13 cellular contexts compared by ENCODE assay signal in the genomic region with DNA sequence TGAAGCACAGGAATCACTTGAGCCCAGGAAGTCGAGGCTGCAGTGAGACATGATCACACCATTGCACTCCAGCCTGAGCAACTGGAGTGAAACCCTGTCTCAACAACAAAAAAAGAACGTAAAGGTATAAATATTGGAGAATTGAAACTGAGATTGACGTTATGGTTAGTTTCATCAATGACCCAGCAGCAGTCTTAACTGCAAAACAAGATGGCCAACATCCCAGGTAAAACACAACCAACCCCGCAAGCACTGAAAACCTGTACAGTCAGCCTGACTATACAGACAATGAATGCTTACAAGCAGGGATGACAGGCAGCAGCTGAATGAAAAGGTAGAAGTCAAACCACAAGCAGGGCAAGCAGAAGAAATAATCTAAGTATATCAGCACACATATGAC. TPM values are rescaled to one million over a fixed set of nuclear protein-coding genes. Genes with fewer than 3 reads are reported as not detected.
DNase-seq lines count a peak whose midpoint lies in the region; ATAC-seq and TF ChIP-seq lines count a peak whose summit lies in the region.
"Had no signal": no experiment of that assay in that cellular context is flagged by ENCODE, and none has a peak within 500 bp of the region (broad histone marks: within the 10 kb centered on the region; RNA-seq: fewer than 3 reads in every experiment).

No MANE protein-coding gene starts in this region.

- ATAC-seq in GM18511 (IDR thresholded peaks at IDR 0.05; ENCODE audit: unreplicated experiment), result peak; percentile 81
- peak; percentile 55 for ATAC-seq in GM21529 (IDR thresholded peaks at IDR 0.05; ENCODE audit: unreplicated experiment)
- peak; percentile 61 for ATAC-seq in HG03432 (IDR thresholded peaks at IDR 0.05; ENCODE audit: unreplicated experiment)
- no peak for ATAC-seq in foreskin keratinocyte
- ATAC-seq in left lung, result no peak

- no peak overlapping the region for H3K4me3 ChIP-seq in left lung
- no peak overlapping the region for H3K4me3 ChIP-seq in GM23248
- H3K4me3 ChIP-seq: adrenal gland had no signal

- H3K9me2 ChIP-seq in GM23248 (ENCODE audit: insufficient read depth), result no peaks in the 10 kb centered on the region

- in situ Hi-C loops in GM23248 (cut with MboI), result no loop called here

- H3K36me3 ChIP-seq in left lung (peaks cover 0 to 61% of the 10 kb centered on the region in 2 donors), GM23248 (ENCODE audit: low read depth) (0 out of 2 replicates have a peak, but pooled peaks cover 21% of the 10 kb centered on the region)

- H4K20me1 ChIP-seq in GM23248 (ENCODE audit: insufficient read depth), result no peaks in the 10 kb centered on the region; the same call in 1 of the 2 replicates

- TF ChIP-seq CTCF in foreskin keratinocyte (conservative IDR thresholded peaks at IDR 0.05) (no peak), left lung (IDR thresholded peaks at IDR 0.05) (no peak)

- no peak overlapping the region for H2AFZ ChIP-seq in GM23248

- WGBS in GM23248 (ENCODE audit: low coverage in 1 of 2, low lambda C conversion rate in 2 of 2, missing lambda C conversion rate in 2 of 2), 2 experiments, result 100% methylated on average over 4 of the region's 4 CpGs

- intact Hi-C loops in left lung (cut with DNase I), result no loop called here

- H3K27me3 ChIP-seq in foreskin keratinocyte, result no peaks in the 10 kb centered on the region
- H3K27me3 ChIP-seq in left lung, result no peaks in the 10 kb centered on the region
- no peaks in the 10 kb centered on the region for H3K27me3 ChIP-seq in GM23248 (replicated peaks; ENCODE audit: insufficient read depth)
- H3K27me3 ChIP-seq: adrenal gland had no signal

- H3K9ac ChIP-seq in GM23248, result no peak overlapping the region

- H3K4me2 ChIP-seq in GM23248 (ENCODE audit: unreplicated experiment), result no peak overlapping the region

- peak; percentile 21 for DNase-seq in myocyte (ENCODE audit: low read depth)
- DNase-seq in foreskin keratinocyte, result no peak
- no peak for DNase-seq in left lung
- no peak for DNase-seq in GM23248
- DNase-seq in Kasumi-1 (lab: John Stamatoyannopoulos, UW), result no peak
- DNase-seq: adrenal gland, cerebellar nuclear complex, DMS153, NCI-H2081 treated with DMSO at 0.1 percent for 48 hours, RPMI8226 had no signal

- H3K27ac ChIP-seq in foreskin keratinocyte (no peak overlapping the region), left lung (no peak overlapping the region), GM23248 (no peak overlapping the region)
- H3K27ac ChIP-seq: adrenal gland had no signal

- no peaks in the 10 kb centered on the region for H3K4me1 ChIP-seq in foreskin keratinocyte
- H3K4me1 ChIP-seq in left lung, result no peaks in the 10 kb centered on the region
- H3K4me1 ChIP-seq in GM23248 (ENCODE audit: insufficient read depth), result no peaks in the 10 kb centered on the region

- peaks cover 97% of the 10 kb centered on the region for H3K79me2 ChIP-seq in GM23248 (ENCODE audit: insufficient read depth)

- peaks cover 10% of the 10 kb centered on the region; the same call in 1 of the 2 replicates for H3F3A ChIP-seq in GM23248 (ENCODE audit: insufficient read depth)

- H3K9me3 ChIP-seq in left lung, result no peaks in the 10 kb centered on the region
- H3K9me3 ChIP-seq in GM23248 (ENCODE audit: low read depth), result no peaks in the 10 kb centered on the region
- H3K9me3 ChIP-seq: adrenal gland had no signal

RNA-seq across cellular contexts. Expression of a gene that starts 34.7 kb away (rescaled TPM):
- total RNA-seq in myocyte, result 34.9 and 36.1 TPM in 2 replicates
- polyA plus RNA-seq in myocyte (2012), result 15.7 TPM
- 39.5 and 39.7 TPM in 2 replicates for total RNA-seq in foreskin keratinocyte
- polyA plus RNA-seq in foreskin keratinocyte, result 15.0 and 17.3 TPM in 2 replicates
- total RNA-seq in left lung, result 10 to 100 TPM; 28.2 to 35.6 TPM
- 28.1 and 28.3 TPM in 2 replicates for total RNA-seq in GM23248 (2014; rRNA removed; shearing (Covaris generic))
- polyA plus RNA-seq in GM23248 (2016; fragmentation: Nextera tagmentation; extraction: Ambion mirVana), result 15.5 and 17.1 TPM in 2 replicates

Comparison
In these comparisons a context has a peak if more than half of its experiments do, and no peak if none do; other contexts are left out.
1. ATAC-seq: peak in GM18511 (single experiment), GM21529 (single experiment) and HG03432 (single experiment); none in foreskin keratinocyte (single experiment) and left lung (single experiment).